1 cellular context compared by ENCODE assay signal in genomic region chr6:43773050-43773956, GRCh38.
TF ChIP-seq lines count a peak whose summit lies in the region.

No MANE protein-coding gene starts in this region.

TF ChIP-seq in GM12878, 131 proteins besides CTCF, POLR2A, EP300 and RAD21 (continued from another document and continues in another):
- TF ChIP-seq RELB (IDR thresholded peaks at IDR 0.05; ENCODE audit: low read depth) (no peak), USF1 (IDR thresholded peaks at IDR 0.05; ENCODE audit: borderline replicate concordance, extremely low read length, insufficient read depth, low read depth, low read length) (no peak), BMI1 (IDR thresholded peaks at IDR 0.05; ENCODE audit: borderline replicate concordance) (no peak), MYC (IDR thresholded peaks at IDR 0.05; ENCODE audit: insufficient read depth, insufficient read length, insufficient replicate concordance, low read length, severe bottlenecking) (no peak), YBX1 (IDR thresholded peaks at IDR 0.05) (no peak), ZNF24 (IDR thresholded peaks at IDR 0.05) (no peak), BCLAF1 (IDR thresholded peaks at IDR 0.05) (no peak), ZNF592 (IDR thresholded peaks at IDR 0.05) (no peak), SRF (IDR thresholded peaks at IDR 0.05; ENCODE audit: low read depth in 2 of 2, low read length in 2 of 2) (no peak), NR2C2 (IDR thresholded peaks at IDR 0.05; ENCODE audit: borderline replicate concordance, control insufficient read depth, insufficient read length, low read depth) (no peak), SMAD1 (IDR thresholded peaks at IDR 0.05; ENCODE audit: low read depth, partially characterized antibody) (no peak), ZNF687 (IDR thresholded peaks at IDR 0.05) (no peak), PBX3 (IDR thresholded peaks at IDR 0.05; ENCODE audit: insufficient replicate concordance, low read depth, low read length) (no peak), ASH2L (IDR thresholded peaks at IDR 0.05; ENCODE audit: borderline replicate concordance, low read depth) (no peak), GATAD2B (conservative IDR thresholded peaks at IDR 0.05; ENCODE audit: low read depth) (peak; percentile 51; the same call in 1 of the 2 replicates), PAX8 (IDR thresholded peaks at IDR 0.05) (no peak), HDGF (IDR thresholded peaks at IDR 0.05) (peak; percentile 78; the same call in 1 of the 2 replicates), PAX5 (IDR thresholded peaks at IDR 0.05; ENCODE audit: borderline replicate concordance, low read depth, low read length) (no peak), MAX (IDR thresholded peaks at IDR 0.05; ENCODE audit: low read depth, low read length) (no peak), NR2F1 (conservative IDR thresholded peaks at IDR 0.05) (no peak), BRCA1 (IDR thresholded peaks at IDR 0.05; ENCODE audit: low read depth, low read length) (no peak), ZNF207 (IDR thresholded peaks at IDR 0.05; ENCODE audit: borderline replicate concordance) (no peak), RB1 (IDR thresholded peaks at IDR 0.05; ENCODE audit: borderline replicate concordance) (no peak), BACH1 (IDR thresholded peaks at IDR 0.05; ENCODE audit: borderline replicate concordance) (0 out of 2 replicates have a peak, but pooled peaks have one; percentile 8), IRF3 (IDR thresholded peaks at IDR 0.05) (no peak), E2F4 (IDR thresholded peaks at IDR 0.05; ENCODE audit: low read depth, low read length) (no peak), ATF7 (IDR thresholded peaks at IDR 0.05; ENCODE audit: low read depth) (no peak), KAT2A (conservative IDR thresholded peaks at IDR 0.05; ENCODE audit: control insufficient read depth, low read depth, low read length) (no peak), SUPT20H (IDR thresholded peaks at IDR 0.05; ENCODE audit: borderline replicate concordance, control insufficient read depth, low read depth, low read length) (no peak), FOXK2 (IDR thresholded peaks at IDR 0.05) (no peak), RAD51 (IDR thresholded peaks at IDR 0.05) (no peak), LARP7 (IDR thresholded peaks at IDR 0.05) (peak; percentile 46; the same call in 1 of the 2 replicates), CREB1 (IDR thresholded peaks at IDR 0.05; ENCODE audit: low read depth) (no peak), ZNF274 (IDR thresholded peaks at IDR 0.05; ENCODE audit: insufficient read depth, insufficient read length) (no peak), IKZF1 (conservative IDR thresholded peaks at IDR 0.05) (no peak; the same call in 1 of the 2 replicates), REST (IDR thresholded peaks at IDR 0.05; ENCODE audit: low read depth, low read length) (no peak)
